ENCODE assay signal across 12 cellular contexts in genomic region chr10:6581750-6582697, GRCh38. TPM values are rescaled to one million over a fixed set of nuclear protein-coding genes. Genes with fewer than 3 reads are reported as not detected.
DNase-seq lines count a peak whose midpoint lies in the region; ATAC-seq and TF ChIP-seq lines count a peak whose summit lies in the region.
"Had no signal": no experiment of that assay in that cellular context is flagged by ENCODE, and none has a peak within 500 bp of the region (broad histone marks: within the 10 kb centered on the region; RNA-seq: fewer than 3 reads in every experiment).

No MANE protein-coding gene starts in this region.

- H3K9me3 Mint-ChIP-seq in brain (peaks cover 0 to 3% (median 0%) of the 10 kb centered on the region in 5 experiments), neural crest cell (no peaks in the 10 kb centered on the region)
- H3K9me3 Mint-ChIP-seq: dendritic cell treated with granulocyte-macrophage colony-stimulating factor and Interleukin-4, amounts not matched to agents 40 ng/mL and 50 ng/mL, for 4 days had no signal

- TF ChIP-seq CTCF in brain (conservative IDR thresholded peaks at IDR 0.05): no peak
- no peak for TF ChIP-seq CTCF in neural crest cell (conservative IDR thresholded peaks at IDR 0.05)

- H3K9me3 ChIP-seq in KOPT-K1 (ENCODE audit: insufficient read depth, low read length, poor library complexity, severe bottlenecking): no peaks in the 10 kb centered on the region

- H3K27ac Mint-ChIP-seq in brain: peak overlapping the region in 1 of 5 experiments; percentile 34
- no peak overlapping the region for H3K27ac Mint-ChIP-seq in neural crest cell (ENCODE audit: unreplicated experiment)
- H3K27ac Mint-ChIP-seq: dendritic cell treated with granulocyte-macrophage colony-stimulating factor and Interleukin-4, amounts not matched to agents 40 ng/mL and 50 ng/mL, for 4 days had no signal

- H3K27me3 Mint-ChIP-seq in brain (peaks cover 24% of the 10 kb centered on the region), neural crest cell (ENCODE audit: low read depth) (peaks cover 38% of the 10 kb centered on the region)

- H3K36me3 Mint-ChIP-seq in brain (no peaks in the 10 kb centered on the region), neural crest cell (ENCODE audit: low read depth) (peaks cover 5% of the 10 kb centered on the region)

- peak overlapping the region; percentile 99 for H3K27ac ChIP-seq in KOPT-K1 (ENCODE audit: low read depth, low read length, poor library complexity, severe bottlenecking)

- ATAC-seq in GM21390 (IDR thresholded peaks at IDR 0.05; ENCODE audit: unreplicated experiment) (no peak), HG02973 (IDR thresholded peaks at IDR 0.05; ENCODE audit: unreplicated experiment) (no peak)

- peak; percentile 44 for DNase-seq in Daoy (ENCODE audit: low read depth)
- no peak for DNase-seq in neural crest cell (ENCODE audit: low read depth, low spot score)
- no peak for DNase-seq in CD1c-positive myeloid dendritic cell (ENCODE audit: extremely low spot score)
- DNase-seq: activated gamma-delta T cell treated with Interleukin-2 at 50 U/mL for 16 hours, DMS53, midbrain, NCI-H146 had no signal

- H3K4me3 Mint-ChIP-seq in brain (peak overlapping the region; percentile 44 to 88 (median 53)), neural crest cell (peak overlapping the region; percentile 90)
- H3K4me3 Mint-ChIP-seq: dendritic cell treated with granulocyte-macrophage colony-stimulating factor and Interleukin-4, amounts not matched to agents 40 ng/mL and 50 ng/mL, for 4 days had no signal

- H3K36me3 ChIP-seq in KOPT-K1 (ENCODE audit: insufficient read depth, low read length): peaks cover 42% of the 10 kb centered on the region

- peaks cover 35% of the 10 kb centered on the region for H3K4me1 Mint-ChIP-seq in brain
- H3K4me1 Mint-ChIP-seq in neural crest cell: peaks cover 34% of the 10 kb centered on the region

RNA-seq across cellular contexts. Expression of gene PRKCQ, which starts 1.9 kb away (rescaled TPM):
- 7.1 and 8.1 TPM in 2 replicates for total RNA-seq in Daoy (2014; rRNA removed; shearing (Covaris generic))
- polyA plus RNA-seq in brain (ENCODE audit: insufficient read depth, low read depth, low replicate concordance): 5.1 TPM
- 3.2 and 3.3 TPM in 2 replicates for total RNA-seq in neural crest cell
